1 cellular context compared by ENCODE assay signal in genomic region chr9:77909306-77909705, GRCh38.
TF ChIP-seq lines count a peak whose summit lies in the region.

No MANE protein-coding gene starts in this region.

TF ChIP-seq in K562, 482 proteins besides CTCF, POLR2A, EP300 and RAD21 (continued from another document):
- TF ChIP-seq, protein P1, sequence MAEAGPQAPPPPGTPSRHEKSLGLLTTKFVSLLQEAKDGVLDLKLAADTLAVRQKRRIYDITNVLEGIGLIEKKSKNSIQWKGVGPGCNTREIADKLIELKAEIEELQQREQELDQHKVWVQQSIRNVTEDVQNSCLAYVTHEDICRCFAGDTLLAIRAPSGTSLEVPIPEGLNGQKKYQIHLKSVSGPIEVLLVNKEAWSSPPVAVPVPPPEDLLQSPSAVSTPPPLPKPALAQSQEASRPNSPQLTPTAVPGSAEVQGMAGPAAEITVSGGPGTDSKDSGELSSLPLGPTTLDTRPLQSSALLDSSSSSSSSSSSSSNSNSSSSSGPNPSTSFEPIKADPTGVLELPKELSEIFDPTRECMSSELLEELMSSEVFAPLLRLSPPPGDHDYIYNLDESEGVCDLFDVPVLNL (CRISPR knock-in tag; IDR thresholded peaks at IDR 0.05; ENCODE audit: low read depth) = no peak
- no peak for TF ChIP-seq MYC (IDR thresholded peaks at IDR 0.05; ENCODE audit: low read depth, low read length)
- no peak for TF ChIP-seq MYC (CRISPR knock-in tag; IDR thresholded peaks at IDR 0.05; ENCODE audit: borderline replicate concordance, low read depth)
- TF ChIP-seq CREM (IDR thresholded peaks at IDR 0.05; ENCODE audit: low read depth) = no peak; the same call in 1 of the 2 replicates
- TF ChIP-seq CCAR2 (IDR thresholded peaks at IDR 0.05; ENCODE audit: low read depth, low read length) = no peak
- peak; percentile 49; the same call in 1 of the 2 replicates for TF ChIP-seq LEF1 (IDR thresholded peaks at IDR 0.05)
- TF ChIP-seq XRCC3 (IDR thresholded peaks at IDR 0.05) = no peak
- peak; percentile 44; the same call in 1 of the 2 replicates for TF ChIP-seq RBFOX2 (IDR thresholded peaks at IDR 0.05; ENCODE audit: low read depth, low read length)
- no peak for TF ChIP-seq ILF3 (IDR thresholded peaks at IDR 0.05; ENCODE audit: borderline replicate concordance)
- TF ChIP-seq STAT5A (IDR thresholded peaks at IDR 0.05; ENCODE audit: borderline replicate concordance, low read length) = peak; percentile 57; the same call in 1 of the 2 replicates
TF ChIP-seq in K562: peak in this region for 49.
